ENCODE assay signal across 31 cellular contexts in genomic region chr6:3865463-3865862, GRCh38.
"Had no signal": no experiment of that assay in that cellular context is flagged by ENCODE, and none has a peak within 500 bp of the region (broad histone marks: within the 10 kb centered on the region; RNA-seq: fewer than 3 reads in every experiment).

No MANE protein-coding gene starts in this region.

- H3K27me3 Mint-ChIP-seq: progenitor cell of endocrine pancreas, type B pancreatic cell had no signal

- H3K27me3 ChIP-seq: ovary, suprapubic skin, testis, tibial artery, transverse colon, upper lobe of right lung, uterus had no signal

- H3K4me2 ChIP-seq: smooth muscle cell had no signal

- H3K9me3 Mint-ChIP-seq: natural killer cell treated with Interleukin-12 subunit alpha and Interleukin-12 subunit beta and Interleukin-15 and Interleukin-18, amount 100 ng/mL, for 72 hours; neural crest cell had no signal

- H3K36me3 Mint-ChIP-seq: natural killer cell treated with Interleukin-12 subunit alpha and Interleukin-12 subunit beta and Interleukin-15 and Interleukin-18, amount 100 ng/mL, for 72 hours; type B pancreatic cell had no signal

- H3K4me1 Mint-ChIP-seq: stimulated activated memory B cell treated with anti-CD40 and anti-IgM and Interleukin-4, amounts not matched to agents 10 μg/mL and 1 μg/mL and 100 μg/mL, for 72 hours had no signal

- H3K79me2 ChIP-seq: parathyroid adenoma had no signal

- H3K4me3 Mint-ChIP-seq: naive thymus-derived CD8-positive, alpha-beta T cell; natural killer cell treated with Interleukin-12 subunit alpha and Interleukin-12 subunit beta and Interleukin-15 and Interleukin-18, amount 100 ng/mL, for 72 hours; nephron progenitor cell; neural crest cell; stimulated activated memory B cell treated with anti-CD40 and anti-IgM and Interleukin-4, amounts not matched to agents 10 μg/mL and 1 μg/mL and 100 μg/mL, for 72 hours; stimulated activated naive CD8-positive, alpha-beta T cell treated with anti-CD3 and anti-CD28 coated beads, Interleukin-15, amount 100 ng/mL, for 72 hours; type B pancreatic cell had no signal

- H3K36me3 ChIP-seq: ovary, spleen, suprapubic skin, tibial artery, transverse colon, upper lobe of right lung, uterus had no signal

- H3K27ac ChIP-seq: ovary, parathyroid adenoma, psoas muscle, skin epidermis, spleen, suprapubic skin, testis, tibial artery, transverse colon, upper lobe of right lung, uterus had no signal

- H3K4me3 ChIP-seq: ovary, psoas muscle, skin epidermis, smooth muscle cell, spleen, suprapubic skin, testis, tibial artery, transverse colon, upper lobe of right lung, uterus had no signal

- H3K4me1 ChIP-seq: parathyroid adenoma, psoas muscle, spleen, testis, upper lobe of right lung, uterus had no signal

- H3K9ac ChIP-seq: parathyroid adenoma had no signal

- H3K9me3 ChIP-seq: ovary, psoas muscle, suprapubic skin, testis, tibial artery, transverse colon, upper lobe of right lung, uterus had no signal

- H3K27ac Mint-ChIP-seq: naive thymus-derived CD8-positive, alpha-beta T cell; natural killer cell treated with Interleukin-12 subunit alpha and Interleukin-12 subunit beta and Interleukin-15 and Interleukin-18, amount 100 ng/mL, for 72 hours; nephron progenitor cell; progenitor cell of endocrine pancreas; stimulated activated memory B cell treated with anti-CD40 and anti-IgM and Interleukin-4, amounts not matched to agents 10 μg/mL and 1 μg/mL and 100 μg/mL, for 72 hours; stimulated activated naive CD8-positive, alpha-beta T cell treated with anti-CD3 and anti-CD28 coated beads, Interleukin-15, amount 100 ng/mL, for 72 hours; type B pancreatic cell had no signal

- H2AFZ ChIP-seq: parathyroid adenoma had no signal

- ATAC-seq: naive thymus-derived CD8-positive, alpha-beta T cell; natural killer cell treated with Interleukin-12 subunit alpha and Interleukin-12 subunit beta and Interleukin-15 and Interleukin-18, amount 100 ng/mL, for 72 hours; psoas muscle; right cardiac atrium; sciatic nerve; stimulated activated memory B cell treated with anti-CD40 and anti-IgM and Interleukin-4, amounts not matched to agents 10 μg/mL and 1 μg/mL and 100 μg/mL, for 72 hours; stimulated activated naive CD8-positive, alpha-beta T cell treated with anti-CD3 and anti-CD28 coated beads, Interleukin-15, amount 100 ng/mL, for 72 hours; stimulated activated naive CD8-positive, alpha-beta T cell treated with anti-CD3 and anti-CD28 coated beads, Interleukin-15, Interleukin-2, amounts not matched to agents 100 U/mL and 50 U/mL, for 24 hours; upper lobe of right lung had no signal

- DNase-seq: naive thymus-derived CD8-positive, alpha-beta T cell; nephron progenitor cell; occipital lobe; ovary; psoas muscle; right cardiac atrium; spleen; stimulated activated CD4-positive, alpha-beta T cell treated with anti-CD3 and anti-CD28 coated beads, Interleukin-12 subunit alpha, Interleukin-12 subunit beta, amount 100 ng/mL, for 4 hours; stimulated activated CD4-positive, alpha-beta T cell treated with anti-CD3 and anti-CD28 coated beads, Interleukin-1b, Interleukin-23, amount 100 ng/mL, for 48 hours; stimulated activated CD4-positive, alpha-beta T cell treated with anti-CD3 and anti-CD28 coated beads, Interleukin-4, amount 100 ng/mL, for 1 hour; stimulated activated CD4-positive, alpha-beta T cell treated with anti-CD3 and anti-CD28 coated beads, Interleukin-4, amount 100 ng/mL, for 4 hours; stimulated activated CD8-positive, alpha-beta memory T cell treated with anti-CD3 and anti-CD28 coated beads, Interleukin-4, amount 100 ng/mL, for 48 hours; stimulated activated naive CD4-positive, alpha-beta T cell; stimulated activated naive CD8-positive, alpha-beta T cell treated with anti-CD3 and anti-CD28 coated beads, Interleukin-15, amount 100 ng/mL, for 72 hours; stimulated activated naive CD8-positive, alpha-beta T cell treated with anti-CD3 and anti-CD28 coated beads, Interleukin-15, Interleukin-2, amounts not matched to agents 100 U/mL and 50 U/mL, for 24 hours; substantia nigra; testis; tibial artery; transverse colon; upper lobe of right lung; uterus had no signal
